13 cellular contexts compared by ENCODE assay signal in the genomic region with DNA sequence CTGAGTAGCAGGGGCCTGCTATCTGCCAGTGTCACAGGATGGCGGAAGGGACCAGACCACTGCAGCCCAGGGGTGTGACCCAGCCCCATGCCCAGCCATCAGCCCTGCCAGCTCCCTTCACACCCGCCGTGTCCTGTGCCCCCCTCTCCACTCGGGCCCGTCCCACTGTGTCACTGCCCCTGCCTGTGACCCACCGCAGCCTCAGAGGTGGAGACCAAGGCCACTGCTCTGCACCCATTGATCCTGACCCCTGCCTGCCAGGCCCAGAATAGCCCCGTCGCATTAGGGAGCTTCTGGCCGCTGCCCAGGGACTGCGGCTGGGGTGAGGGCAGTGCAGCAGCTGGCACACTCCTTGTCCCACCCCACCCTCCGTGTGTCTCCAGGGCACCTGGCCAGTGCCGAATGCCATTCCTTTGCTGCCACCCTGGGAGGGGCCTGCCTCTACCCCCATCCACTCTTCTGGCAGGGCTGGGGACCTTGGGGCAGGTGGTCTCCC. TPM values are rescaled to one million over a fixed set of nuclear protein-coding genes. Genes with fewer than 3 reads are reported as not detected.
DNase-seq lines count a peak whose midpoint lies in the region; ATAC-seq and TF ChIP-seq lines count a peak whose summit lies in the region.
"Had no signal": no experiment of that assay in that cellular context is flagged by ENCODE, and none has a peak within 500 bp of the region (broad histone marks: within the 10 kb centered on the region; RNA-seq: fewer than 3 reads in every experiment).

No MANE protein-coding gene starts in this region.

- no peak for TF ChIP-seq CTCF in MCF 10A (IDR thresholded peaks at IDR 0.05; ENCODE audit: unreplicated experiment)
- no peak for TF ChIP-seq CTCF in sigmoid colon (IDR thresholded peaks at IDR 0.05)

- no peaks in the 10 kb centered on the region for H3K9me3 ChIP-seq in sigmoid colon
- H3K9me3 ChIP-seq: ovary had no signal

- 29 to 68% methylated on average over 12 of the region's 12 CpGs for WGBS in sigmoid colon, 2 donors

- no TSS peak for BruUV-seq in MCF 10A (replicated peaks; lab: Mats Ljungman, UMichigan)

- no peak overlapping the region for H3K4me3 ChIP-seq in sigmoid colon
- H3K4me3 ChIP-seq: ovary had no signal

- intact Hi-C loops in MCF 10A (cut with micrococcal nuclease) (no loop called here), left ventricle myocardium superior (cut with micrococcal nuclease) (no loop called here), sigmoid colon (cut with DNase I) (loop anchor here (10.0 kb wide), 1 partner anchor 52 kb away; a partner anchor contains a TSS)

- peaks cover 0 to 29% (median 12%) of the 10 kb centered on the region in 4 donors for H3K36me3 ChIP-seq in sigmoid colon
- H3K36me3 ChIP-seq: ovary had no signal

- ATAC-seq in left ventricle myocardium superior: peak; percentile 35
- ATAC-seq in HG03378 (IDR thresholded peaks at IDR 0.05; ENCODE audit: unreplicated experiment): no peak
- ATAC-seq in HG02938 (IDR thresholded peaks at IDR 0.05; ENCODE audit: unreplicated experiment): no peak
- ATAC-seq in GM21515 (IDR thresholded peaks at IDR 0.05; ENCODE audit: unreplicated experiment): no peak
- no peak for ATAC-seq in HG02571 (IDR thresholded peaks at IDR 0.05; ENCODE audit: unreplicated experiment)
- ATAC-seq: activated CD8-positive, alpha-beta T cell treated with anti-CD3 and anti-CD28 coated beads for 36 hours had no signal

- CTCF ChIA-PET in MCF 10A (lab: Yijun Ruan, JAX): interaction anchor here (0.6 to 2.7 kb wide), 3 partner anchors 9 to 102 kb away, joined by 3 to 16 read pairs (median 6); no protein-coding TSS in a partner anchor

- peaks cover 9% of the 10 kb centered on the region for H3K4me1 Mint-ChIP-seq in MCF 10A (ENCODE audit: insufficient read depth, unreplicated experiment)

- no peaks in the 10 kb centered on the region for H3K9me3 Mint-ChIP-seq in MCF 10A (ENCODE audit: unreplicated experiment)
- H3K9me3 Mint-ChIP-seq: activated CD8-positive, alpha-beta T cell treated with anti-CD3 and anti-CD28 coated beads for 36 hours had no signal

- no peak overlapping the region for H3K4me3 Mint-ChIP-seq in MCF 10A (ENCODE audit: unreplicated experiment)
- H3K4me3 Mint-ChIP-seq: activated CD8-positive, alpha-beta T cell treated with anti-CD3 and anti-CD28 coated beads for 36 hours; HFFc6 had no signal

- POLR2A ChIA-PET in MCF 10A (lab: Yijun Ruan, JAX): interaction anchor here (1.3 to 2.7 kb wide), 3 partner anchors 9 to 42 kb away, joined by 3 to 12 read pairs (median 8); no protein-coding TSS in a partner anchor

- peaks cover 0 to 74% (median 69%) of the 10 kb centered on the region in 4 donors for H3K4me1 ChIP-seq in sigmoid colon

- H3K27ac Mint-ChIP-seq in MCF 10A (ENCODE audit: low read depth, unreplicated experiment): peak overlapping the region; percentile 12
- H3K27ac Mint-ChIP-seq: activated CD8-positive, alpha-beta T cell treated with anti-CD3 and anti-CD28 coated beads for 36 hours; HFFc6 had no signal

- TF ChIP-seq EP300 in sigmoid colon (IDR thresholded peaks at IDR 0.05): no peak

- no peaks in the 10 kb centered on the region for H3K27me3 Mint-ChIP-seq in MCF 10A (ENCODE audit: insufficient read depth, unreplicated experiment)

- peaks cover 7% of the 10 kb centered on the region for H3K36me3 Mint-ChIP-seq in MCF 10A (ENCODE audit: insufficient read depth, unreplicated experiment)

- no peak for TF ChIP-seq POLR2A in sigmoid colon (IDR thresholded peaks at IDR 0.05)

- peaks cover 3 to 45% (median 9%) of the 10 kb centered on the region in 3 donors for H3K27me3 ChIP-seq in sigmoid colon
- H3K27me3 ChIP-seq: ovary had no signal

- peak overlapping the region; percentile 48 to 89 (median 80) for H3K27ac ChIP-seq in sigmoid colon

- DNase-seq in DMS 273 (lab: John Stamatoyannopoulos, UW; ENCODE audit: unreplicated experiment) (peak; percentile 82), MCF 10A (ENCODE audit: unreplicated experiment) (no peak), left ventricle myocardium superior (peak; percentile 92), sigmoid colon (no peak)
- DNase-seq: activated CD8-positive, alpha-beta T cell treated with anti-CD3 and anti-CD28 coated beads for 36 hours; activated naive CD4-positive, alpha-beta T cell treated with anti-CD3 and anti-CD28 coated beads, Interleukin-2, amount 50 U/mL, for 16 hours; HFFc6; NCI-H2081 treated with DMSO at 0.1 percent for 48 hours had no signal

RNA-seq across cellular contexts. Expression of a gene that starts 2.1 kb away (rescaled TPM):
- 31.1 and 50.5 TPM in 2 replicates for total RNA-seq in MCF 10A (2022)
- total RNA-seq in left ventricle myocardium superior: 1,036 TPM
- total RNA-seq in sigmoid colon: 10 to 100 TPM; 49.8 to 79.5 (median 57.1) TPM
- polyA plus RNA-seq in sigmoid colon: 10 to 100 TPM; 13.6 to 50.0 (median 34.2) TPM

RNA-seq across cellular contexts. Expression of a gene that starts 14.1 kb away (rescaled TPM):
- total RNA-seq in MCF 10A (2022) (not detected in 2 replicates), left ventricle myocardium superior (59.4 TPM), sigmoid colon (10 to 100 TPM in 3 of 4 donors, 1 to 10 TPM in 1; 4.9 to 24.3 (median 15.4) TPM)
- polyA plus RNA-seq in sigmoid colon: 100 to 1,000 TPM; 168 to 403 (median 199) TPM

RNA-seq across cellular contexts. Expression of a gene that starts 18.5 kb away (rescaled TPM):
- total RNA-seq in MCF 10A (2022) (11.2 and 17.6 TPM in 2 replicates), left ventricle myocardium superior (5.1 TPM), sigmoid colon (1 to 10 TPM in 2 of 4 donors, under 1 TPM in 2; 0.16 to 5.2 (median 1.0) TPM)
- 10 to 100 TPM; 17.8 to 36.0 (median 19.2) TPM for polyA plus RNA-seq in sigmoid colon

RNA-seq across cellular contexts. Expression of a gene that starts 52.9 kb away (rescaled TPM):
- total RNA-seq in MCF 10A (2022) (154 and 166 TPM in 2 replicates), left ventricle myocardium superior (201 TPM), sigmoid colon (10 to 100 TPM; 25.7 to 92.8 (median 46.1) TPM)
- 10 to 100 TPM; 14.3 to 70.7 (median 18.6) TPM for polyA plus RNA-seq in sigmoid colon

RNA-seq across cellular contexts. Expression of a gene that starts 53.8 kb away (rescaled TPM):
- total RNA-seq in MCF 10A (2022): 0.34 and 0.68 TPM in 2 replicates
- total RNA-seq in left ventricle myocardium superior: 4.0 TPM
- 1 to 10 TPM; 3.0 to 8.0 (median 6.2) TPM for total RNA-seq in sigmoid colon
- polyA plus RNA-seq in sigmoid colon: 1 to 10 TPM in 1 of 3 donors, not detected in 2; 2.3 TPM

Comparison
In these comparisons a context has a peak if more than half of its experiments do, and no peak if none do; other contexts are left out.
1. DNase-seq: peak in DMS 273 (single experiment) and left ventricle myocardium superior (single experiment); none in MCF 10A (single experiment) and sigmoid colon (single experiment).
2. RNA of a gene that starts 2.1 kb away (total RNA-seq): 1,036 TPM in left ventricle myocardium superior (single experiment); 49.8 to 79.5 TPM in sigmoid colon and 31.1 to 50.5 TPM in MCF 10A; every median in the first group is over 10 times any median in the second.